In the genomic region with DNA sequence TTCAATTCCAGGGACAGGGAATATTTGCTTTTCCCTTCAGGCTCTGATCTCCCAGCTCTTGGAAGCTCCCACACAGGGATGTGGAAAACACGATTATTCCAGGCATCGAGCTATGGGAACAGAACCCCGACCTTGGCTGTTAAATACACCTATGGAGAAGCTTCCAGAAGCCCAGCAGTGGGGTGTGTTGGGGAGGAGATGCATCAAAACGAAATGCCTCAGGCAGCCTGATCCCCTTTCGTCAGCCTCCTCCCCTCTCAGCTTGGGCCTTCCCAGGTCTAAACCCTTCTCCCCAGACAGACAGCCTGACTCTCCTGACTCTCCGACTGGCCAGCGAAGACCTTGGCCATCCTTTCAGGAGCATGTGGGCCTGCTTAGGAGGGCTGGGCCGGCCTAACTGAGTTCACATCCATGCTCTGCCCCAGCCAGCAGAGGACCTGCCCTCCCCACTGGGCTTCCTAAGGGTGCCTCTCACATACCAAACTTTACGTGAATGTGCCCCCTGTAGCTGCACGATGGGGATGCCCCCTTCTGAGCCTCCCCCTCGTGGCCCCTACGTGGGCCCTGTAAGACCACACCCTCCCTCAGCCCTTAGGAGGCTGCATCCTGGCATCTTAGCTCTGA, we compare ENCODE assay signal across 1 cellular context.
TF ChIP-seq lines count a peak whose summit lies in the region.

No MANE protein-coding gene starts in this region.

TF ChIP-seq in H1, 55 proteins besides CTCF, POLR2A, EP300 and RAD21:
- TF ChIP-seq KDM4A (IDR thresholded peaks at IDR 0.05; ENCODE audit: low read depth, low read length, severe bottlenecking) (no peak), GTF2F1 (IDR thresholded peaks at IDR 0.05; ENCODE audit: borderline replicate concordance, low read depth, low read length) (no peak), HDAC2 (IDR thresholded peaks at IDR 0.05; ENCODE audit: borderline replicate concordance in 1 of 2, low read depth in 2 of 2, low read length in 2 of 2) (no peak), TAF7 (optimal IDR thresholded peaks at IDR 0.05; ENCODE audit: borderline replicate concordance, low read depth, low read length) (no peak), CREB1 (IDR thresholded peaks at IDR 0.05) (no peak), SIX5 (IDR thresholded peaks at IDR 0.05; ENCODE audit: low read depth, low read length) (no peak), YY1 (IDR thresholded peaks at IDR 0.05; ENCODE audit: low read depth, low read length) (no peak), CHD1 (IDR thresholded peaks at IDR 0.05; ENCODE audit: low read depth, low read length) (no peak), SP2 (IDR thresholded peaks at IDR 0.05; ENCODE audit: low read length) (no peak), ASH2L (IDR thresholded peaks at IDR 0.05; ENCODE audit: low read length) (no peak), POU5F1 (IDR thresholded peaks at IDR 0.05; ENCODE audit: low read depth, low read length) (no peak), JUN (IDR thresholded peaks at IDR 0.05; ENCODE audit: low read depth, low read length) (no peak), SRF (IDR thresholded peaks at IDR 0.05; ENCODE audit: low read depth, low read length) (no peak), TAF1 (IDR thresholded peaks at IDR 0.05; ENCODE audit: low read depth, low read length) (no peak), CTBP2 (IDR thresholded peaks at IDR 0.05; ENCODE audit: borderline replicate concordance, insufficient read depth, insufficient read length, low read length) (no peak), POLR2AphosphoS5 (IDR thresholded peaks at IDR 0.05; ENCODE audit: low read depth, low read length) (no peak), FOSL1 (IDR thresholded peaks at IDR 0.05; ENCODE audit: insufficient read depth, low read depth, low read length) (no peak)
TF ChIP-seq in H1: peak in this region for 0.
